In genomic region chr17:29623283-29623647, GRCh38 we compare ENCODE assay signal across 1 cellular context.
TF ChIP-seq lines count a peak whose summit lies in the region.

No MANE protein-coding gene starts in this region.

TF ChIP-seq in K562, 482 proteins besides CTCF, POLR2A, EP300 and RAD21:
- TF ChIP-seq, protein P1, sequence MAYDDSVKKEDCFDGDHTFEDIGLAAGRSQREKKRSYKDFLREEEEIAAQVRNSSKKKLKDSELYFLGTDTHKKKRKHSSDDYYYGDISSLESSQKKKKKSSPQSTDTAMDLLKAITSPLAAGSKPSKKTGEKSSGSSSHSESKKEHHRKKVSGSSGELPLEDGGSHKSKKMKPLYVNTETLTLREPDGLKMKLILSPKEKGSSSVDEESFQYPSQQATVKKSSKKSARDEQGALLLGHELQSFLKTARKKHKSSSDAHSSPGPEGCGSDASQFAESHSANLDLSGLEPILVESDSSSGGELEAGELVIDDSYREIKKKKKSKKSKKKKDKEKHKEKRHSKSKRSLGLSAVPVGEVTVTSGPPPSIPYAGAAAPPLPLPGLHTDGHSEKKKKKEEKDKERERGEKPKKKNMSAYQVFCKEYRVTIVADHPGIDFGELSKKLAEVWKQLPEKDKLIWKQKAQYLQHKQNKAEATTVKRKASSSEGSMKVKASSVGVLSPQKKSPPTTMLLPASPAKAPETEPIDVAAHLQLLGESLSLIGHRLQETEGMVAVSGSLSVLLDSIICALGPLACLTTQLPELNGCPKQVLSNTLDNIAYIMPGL (CRISPR knock-in tag; IDR thresholded peaks at IDR 0.05) = 0 out of 2 replicates have a peak, but pooled peaks have one; percentile 45
- 0 out of 4 replicates have a peak, but pooled peaks of 1 of the 2 experiments have one; percentile 10 for TF ChIP-seq TEAD1 (CRISPR knock-in tag; IDR thresholded peaks at IDR 0.05)
- TF ChIP-seq CEBPB (tag; IDR thresholded peaks at IDR 0.05) = no peak
